ENCODE assay signal across 6 cellular contexts in genomic region chr17:48625502-48626201, GRCh38. TPM values are rescaled to one million over a fixed set of nuclear protein-coding genes. Genes with fewer than 3 reads are reported as not detected.
A peak's percentile ranks its signal among the peaks of the same experiment; 100 is the strongest.
DNase-seq lines count a peak whose midpoint lies in the region; ATAC-seq, FAIRE-seq and TF ChIP-seq lines count a peak whose summit lies in the region.

No MANE protein-coding gene starts in this region.

- H3K9ac ChIP-seq in HUES6 (ENCODE audit: low read length), result peak overlapping the region; percentile 83

- H3K4me3 ChIP-seq in HUES6 (ENCODE audit: low read depth, low read length), result peak overlapping the region; percentile 58

- POLR2A ChIA-PET in activated CD4-positive, alpha-beta memory T cell treated with anti-CD3 and anti-CD28 coated beads, Interleukin-2, amount 10 ng/mL, durations not matched to agents 7 days and 5 days (lab: Charles Lee), result interaction anchor here (0.7 to 2.8 kb wide), 5 partner anchors 10 to 38 kb away, joined by 3 to 10 read pairs (median 4); no protein-coding TSS in a partner anchor

- H3K27ac ChIP-seq in HUES6 (ENCODE audit: low read depth, low read length), result peak overlapping the region; percentile 29; the same call in 1 of the 2 replicates

- no peaks in the 10 kb centered on the region for H3K9me3 ChIP-seq in HUES6 (ENCODE audit: control insufficient read depth, insufficient read depth, low read depth, low read length)

- peaks cover 7% of the 10 kb centered on the region; the same call in 1 of the 2 replicates for H3K4me1 ChIP-seq in HUES6 (ENCODE audit: control insufficient read depth, insufficient read depth, low read length)

- CTCF ChIA-PET in activated CD4-positive, alpha-beta memory T cell treated with anti-CD3 and anti-CD28 coated beads, Interleukin-2, amount 10 ng/mL, durations not matched to agents 7 days and 5 days (lab: Charles Lee), result interaction anchor here (0.7 to 1.8 kb wide), 5 partner anchors 10 to 654 kb away, joined by 3 to 20 read pairs (median 5); partner anchors contain the start of gene CDK5RAP3

- H3K4me1 Mint-ChIP-seq in activated CD4-positive, alpha-beta memory T cell treated with anti-CD3 and anti-CD28 coated beads, Interleukin-2, amount 10 ng/mL, durations not matched to agents 7 days and 5 days, result peaks cover 17% of the 10 kb centered on the region

- H3K36me3 Mint-ChIP-seq in activated CD4-positive, alpha-beta memory T cell treated with anti-CD3 and anti-CD28 coated beads, Interleukin-2, amount 10 ng/mL, durations not matched to agents 7 days and 5 days (ENCODE audit: low read depth), result no peaks in the 10 kb centered on the region

- FAIRE-seq in GM12891 (lab: Jason Lieb, UNC), result no peak

- peaks cover 100% of the 10 kb centered on the region for H3K27me3 ChIP-seq in HUES6 (ENCODE audit: control insufficient read depth, insufficient read depth, low read length)

- H3K4me3 Mint-ChIP-seq in activated CD4-positive, alpha-beta memory T cell treated with anti-CD3 and anti-CD28 coated beads, Interleukin-2, amount 10 ng/mL, durations not matched to agents 7 days and 5 days, result peak overlapping the region; percentile 74

- no peaks in the 10 kb centered on the region for H3K9me3 Mint-ChIP-seq in activated CD4-positive, alpha-beta memory T cell treated with anti-CD3 and anti-CD28 coated beads, Interleukin-2, amount 10 ng/mL, durations not matched to agents 7 days and 5 days

- H3K27ac Mint-ChIP-seq in activated CD4-positive, alpha-beta memory T cell treated with anti-CD3 and anti-CD28 coated beads, Interleukin-2, amount 10 ng/mL, durations not matched to agents 7 days and 5 days, result no peak overlapping the region

- peak; percentile 53 for DNase-seq in activated CD4-positive, alpha-beta memory T cell treated with anti-CD3 and anti-CD28 coated beads, Interleukin-2, amount 10 ng/mL, durations not matched to agents 7 days and 5 days
- DNase-seq in kidney glomerular epithelial cell (lab: John Stamatoyannopoulos, UW), result peak; percentile 28
- DNase-seq in GM12891 (ENCODE audit: insufficient read length, low spot score), result no peak

- ATAC-seq in HG03442 (IDR thresholded peaks at IDR 0.05; ENCODE audit: unreplicated experiment), result no peak
- ATAC-seq in GM21576 (IDR thresholded peaks at IDR 0.05; ENCODE audit: unreplicated experiment), result no peak

- peaks cover 92% of the 10 kb centered on the region for H3K27me3 Mint-ChIP-seq in activated CD4-positive, alpha-beta memory T cell treated with anti-CD3 and anti-CD28 coated beads, Interleukin-2, amount 10 ng/mL, durations not matched to agents 7 days and 5 days

- no peaks in the 10 kb centered on the region for H3K36me3 ChIP-seq in HUES6 (ENCODE audit: control insufficient read depth, insufficient read depth, low read length)

- TF ChIP-seq POLR2A in GM12891 (IDR thresholded peaks at IDR 0.05; ENCODE audit: low read depth, low read length), result no peak

TF ChIP-seq in GM12891, 5 proteins besides CTCF, POLR2A, EP300 and RAD21:
- TF ChIP-seq POLR2AphosphoS5 (IDR thresholded peaks at IDR 0.05; ENCODE audit: low read depth, low read length), result no peak

RNA-seq across cellular contexts. Expression of gene HOXB9, which starts 0.5 kb away (rescaled TPM):
- 1 to 10 TPM in 1 of 2 experiments, under 1 TPM in 1; 0.88 to 1.4 TPM for total RNA-seq in activated CD4-positive, alpha-beta memory T cell treated with anti-CD3 and anti-CD28 coated beads, Interleukin-2, amount 10 ng/mL, durations not matched to agents 7 days and 5 days
- polyA plus RNA-seq in GM12891 (2012; ENCODE audit: low read depth, missing spikeins), result 0.14 TPM

RNA-seq across cellular contexts. Expression of gene HOXB8, which starts 10.6 kb away (rescaled TPM):
- not detected for total RNA-seq in activated CD4-positive, alpha-beta memory T cell treated with anti-CD3 and anti-CD28 coated beads, Interleukin-2, amount 10 ng/mL, durations not matched to agents 7 days and 5 days
- not detected for polyA plus RNA-seq in GM12891 (2012; ENCODE audit: low read depth, missing spikeins)

RNA-seq across cellular contexts. Expression of gene HOXB7, which starts 14.8 kb away (rescaled TPM):
- total RNA-seq in activated CD4-positive, alpha-beta memory T cell treated with anti-CD3 and anti-CD28 coated beads, Interleukin-2, amount 10 ng/mL, durations not matched to agents 7 days and 5 days, result 1 to 10 TPM; 1.6 to 1.7 TPM
- polyA plus RNA-seq in GM12891 (2012; ENCODE audit: low read depth, missing spikeins), result 2.3 TPM

RNA-seq across cellular contexts. Expression of gene HOXB6, which starts 20.9 kb away (rescaled TPM):
- total RNA-seq in activated CD4-positive, alpha-beta memory T cell treated with anti-CD3 and anti-CD28 coated beads, Interleukin-2, amount 10 ng/mL, durations not matched to agents 7 days and 5 days, result under 1 TPM; 0.60 to 0.68 TPM
- polyA plus RNA-seq in GM12891 (2012; ENCODE audit: low read depth, missing spikeins), result 0.12 TPM

RNA-seq across cellular contexts. Expression of gene HOXB5, which starts 32.1 kb away (rescaled TPM):
- under 1 TPM in 1 of 2 experiments, not detected in 1; 0.20 TPM for total RNA-seq in activated CD4-positive, alpha-beta memory T cell treated with anti-CD3 and anti-CD28 coated beads, Interleukin-2, amount 10 ng/mL, durations not matched to agents 7 days and 5 days
- not detected for polyA plus RNA-seq in GM12891 (2012; ENCODE audit: low read depth, missing spikeins)
